In the genomic region with DNA sequence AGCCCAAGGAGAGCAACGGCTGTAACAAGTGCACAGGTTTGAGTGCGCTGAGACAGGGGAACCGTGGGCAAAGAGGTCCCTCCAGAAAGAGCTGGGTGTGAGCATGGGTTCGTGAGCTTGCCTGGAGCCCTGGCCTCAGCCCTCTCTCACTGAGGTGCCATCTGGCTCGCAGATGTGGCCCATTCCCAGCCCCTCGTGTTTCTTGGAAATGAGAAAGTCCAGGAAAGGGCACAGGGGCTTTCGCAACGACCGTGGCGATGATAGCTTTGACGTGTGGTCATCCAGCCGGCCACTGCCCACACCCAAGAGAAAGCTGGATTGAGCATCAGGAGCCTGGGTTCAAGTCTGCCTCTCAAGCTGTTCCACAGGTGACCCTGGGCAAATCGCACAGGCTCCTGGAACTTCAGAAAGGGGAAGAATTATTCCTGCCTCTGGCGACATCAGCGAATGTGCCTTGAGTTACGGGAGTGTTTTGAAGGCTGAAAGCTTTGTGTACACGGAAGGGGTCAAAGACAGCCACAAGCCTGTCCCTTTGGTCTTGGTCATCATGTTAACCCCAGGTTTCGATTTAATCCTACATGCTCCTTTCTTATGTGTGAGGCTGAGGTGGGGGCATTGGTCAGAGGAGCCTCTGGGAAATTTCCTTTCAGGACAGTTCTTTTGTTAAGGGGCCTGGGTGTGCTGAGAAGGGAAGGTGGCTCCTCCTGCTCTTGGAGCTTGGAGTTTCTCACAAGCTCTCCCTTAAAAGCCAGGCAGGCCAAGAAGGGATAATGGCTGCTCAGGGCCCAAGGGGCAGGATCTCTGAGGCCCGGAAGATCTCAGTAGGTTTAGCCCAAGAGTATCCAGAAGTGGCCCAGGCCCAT, we compare ENCODE assay signal across 1 cellular context.
A peak's percentile ranks its signal among the peaks of the same experiment; 100 is the strongest.
TF ChIP-seq lines count a peak whose summit lies in the region.

No MANE protein-coding gene starts in this region.

TF ChIP-seq in IMR-90, 13 proteins besides CTCF, POLR2A, EP300 and RAD21:
- TF ChIP-seq USF2 (IDR thresholded peaks at IDR 0.05; ENCODE audit: low read depth, low read length), result no peak
- TF ChIP-seq BHLHE40 (IDR thresholded peaks at IDR 0.05; ENCODE audit: low read depth, low read length), result peak; percentile 20; the same call in 1 of the 2 replicates
- peak; percentile 95 for TF ChIP-seq CEBPB (IDR thresholded peaks at IDR 0.05; ENCODE audit: low read depth, low read length)
- TF ChIP-seq MAZ (IDR thresholded peaks at IDR 0.05; ENCODE audit: borderline replicate concordance, low read depth, low read length), result no peak
TF ChIP-seq in IMR-90: peak in this region for 2.
